In the genomic region with DNA sequence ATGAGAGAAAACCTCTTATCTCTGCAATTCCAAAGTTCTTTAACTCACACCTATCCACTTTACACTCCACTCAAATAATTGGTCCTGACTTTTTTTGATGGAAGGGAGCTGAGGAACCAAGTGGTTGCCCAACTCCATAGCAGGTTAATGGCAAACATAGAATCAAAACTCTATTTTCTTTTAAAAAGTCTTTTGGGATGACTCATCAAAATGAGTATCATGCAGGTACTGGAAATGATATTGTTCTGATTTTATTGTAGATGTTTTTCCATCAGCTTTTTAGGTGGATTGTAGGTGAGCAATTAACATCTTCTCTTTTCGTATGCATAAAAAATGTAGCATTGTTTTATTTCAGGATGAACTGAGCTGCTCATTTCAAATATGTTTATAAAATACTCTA, we compare ENCODE assay signal across 19 cellular contexts.
DNase-seq lines count a peak whose midpoint lies in the region; ATAC-seq, FAIRE-seq and TF ChIP-seq lines count a peak whose summit lies in the region.
"Had no signal": no experiment of that assay in that cellular context is flagged by ENCODE, and none has a peak within 500 bp of the region (broad histone marks: within the 10 kb centered on the region; RNA-seq: fewer than 3 reads in every experiment).

No MANE protein-coding gene starts in this region.

- H3K4me2 ChIP-seq in A549: no peak overlapping the region
- no peak overlapping the region for H3K4me2 ChIP-seq in IMR-90 (ENCODE audit: low read depth, low read length)
- H3K4me2 ChIP-seq in K562 (ENCODE audit: insufficient read depth, low read length): no peak overlapping the region
- no peak overlapping the region for H3K4me2 ChIP-seq in H9 (ENCODE audit: insufficient read depth, insufficient read length, low read length)
- H3K4me2 ChIP-seq: BLaER1 had no signal

- TF ChIP-seq POLR2A in A549 (IDR thresholded peaks at IDR 0.05; ENCODE audit: low read length) (no peak), IMR-90 (IDR thresholded peaks at IDR 0.05; ENCODE audit: low read depth, low read length) (no peak), K562 (conservative IDR thresholded peaks at IDR 0.05) (no peak), lower leg skin (IDR thresholded peaks at IDR 0.05) (no peak)

- H2BK5ac ChIP-seq in IMR-90 (ENCODE audit: low read depth, low read length, poor library complexity, severe bottlenecking): no peak overlapping the region
- no peak overlapping the region for H2BK5ac ChIP-seq in H9 (ENCODE audit: insufficient read length, low read length)

- H2AK9ac ChIP-seq in IMR-90 (replicated peaks; ENCODE audit: low read depth, low read length, poor library complexity): no peak overlapping the region

- no peaks in the 10 kb centered on the region for H3K79me1 ChIP-seq in IMR-90 (ENCODE audit: low read depth in 1 of 2, low read length in 2 of 2)
- peaks cover 2% of the 10 kb centered on the region for H3K79me1 ChIP-seq in H9 (ENCODE audit: insufficient read depth, low read depth, low read length, poor library complexity, severe bottlenecking)

- no peaks in the 10 kb centered on the region for H3K4me1 ChIP-seq in A549
- no peaks in the 10 kb centered on the region for H3K4me1 ChIP-seq in IMR-90 (ENCODE audit: control insufficient read depth, insufficient read depth, low read length)
- H3K4me1 ChIP-seq in K562 (replicated peaks in 1 of 2; ENCODE audit: control insufficient read depth in 2 of 2, insufficient read depth in 2 of 2, low read length in 2 of 2): no peaks in the 10 kb centered on the region
- H3K4me1 ChIP-seq in H9 (ENCODE audit: insufficient read depth, low read length): no peaks in the 10 kb centered on the region
- H3K4me1 ChIP-seq: Caco-2 had no signal

- H4K5ac ChIP-seq in IMR-90 (ENCODE audit: low read depth, low read length) (no peak overlapping the region), H9 (ENCODE audit: insufficient read length, low read depth, low read length) (no peak overlapping the region)

- no peak overlapping the region for H3T11ph ChIP-seq in H9 (ENCODE audit: low read length)

- H2BK20ac ChIP-seq in IMR-90 (ENCODE audit: low read depth, low read length) (no peak overlapping the region), H9 (ENCODE audit: low read depth, low read length, poor library complexity, severe bottlenecking) (no peak overlapping the region)

- no peaks in the 10 kb centered on the region for H4K20me1 ChIP-seq in IMR-90 (ENCODE audit: insufficient read depth, low read length)
- H4K20me1 ChIP-seq in K562 (replicated peaks; ENCODE audit: control insufficient read depth, insufficient read depth, low read length): no peaks in the 10 kb centered on the region
- no peaks in the 10 kb centered on the region for H4K20me1 ChIP-seq in H9 (ENCODE audit: control insufficient read depth, insufficient read depth, insufficient read length)
- H4K20me1 ChIP-seq: BLaER1 had no signal

- DNase-seq in A549 (ENCODE audit: low read depth in 1 of 2, low spot score in 1 of 2) (no peak), IMR-90 (no peak), K562 (ENCODE audit: extremely low read depth in 1 of 4, low spot score in 3 of 4) (no peak), H9 (no peak), lower leg skin (ENCODE audit: low spot score in 2 of 2) (no peak)
- DNase-seq: Caco-2; CD4-positive, CD25-positive, alpha-beta regulatory T cell; CD8-positive, alpha-beta T cell; DMS153; DND-41; GOT3; HCEC 1CT had no signal

- H3K79me2 ChIP-seq in K562 (ENCODE audit: control insufficient read depth, insufficient read depth, low read length) (no peaks in the 10 kb centered on the region), H9 (ENCODE audit: insufficient read depth, low read length) (no peaks in the 10 kb centered on the region)

- no peak for ATAC-seq in A549
- no peak for ATAC-seq in IMR-90 (ENCODE audit: low read depth)
- ATAC-seq in K562: no peak
- no peak for ATAC-seq in HG03095 (IDR thresholded peaks at IDR 0.05; ENCODE audit: unreplicated experiment)
- ATAC-seq: CD8-positive, alpha-beta T cell had no signal

- no peak overlapping the region for H2AK5ac ChIP-seq in IMR-90 (ENCODE audit: low read depth, low read length)
- no peak overlapping the region for H2AK5ac ChIP-seq in H9 (ENCODE audit: insufficient read length, low read length)

- POLR2A ChIA-PET in A549 (lab: Yijun Ruan, JAX) (no interaction called here), IMR-90 (lab: Charles Lee; ENCODE audit: unreplicated experiment) (no interaction called here), K562 (lab: Yijun Ruan, JAX) (no interaction called here)

- no peak overlapping the region for H2AFZ ChIP-seq in IMR-90 (replicated peaks; ENCODE audit: low read length, poor library complexity)
- no peak overlapping the region for H2AFZ ChIP-seq in K562 (ENCODE audit: low read depth, low read length)
- H2AFZ ChIP-seq in H9 (ENCODE audit: low read length): no peak overlapping the region

- H3K27me3 ChIP-seq in IMR-90 (ENCODE audit: control insufficient read depth, insufficient read depth, low read length) (no peaks in the 10 kb centered on the region), K562 (ENCODE audit: control insufficient read depth in 2 of 2, insufficient read depth in 2 of 2, low read length in 2 of 2) (no peaks in the 10 kb centered on the region), H9 (ENCODE audit: insufficient read depth, low read length) (no peaks in the 10 kb centered on the region)
- H3K27me3 ChIP-seq: BLaER1 had no signal

- H3K27ac Mint-ChIP-seq in H9: no peak overlapping the region; a peak in 1 of 7 replicates
- H3K27ac Mint-ChIP-seq: B cell; CD4-positive, CD25-positive, alpha-beta regulatory T cell; CD8-positive, alpha-beta T cell had no signal

- no peak overlapping the region for H3K4me3 Mint-ChIP-seq in H9
- H3K4me3 Mint-ChIP-seq: B cell; CD4-positive, CD25-positive, alpha-beta regulatory T cell; CD8-positive, alpha-beta T cell had no signal

- H3K4me3 ChIP-seq in A549: no peak overlapping the region
- no peak overlapping the region for H3K4me3 ChIP-seq in IMR-90 (ENCODE audit: insufficient read depth, low read depth, low read length)
- no peak overlapping the region for H3K4me3 ChIP-seq in K562
- no peak overlapping the region for H3K4me3 ChIP-seq in lower leg skin (ENCODE audit: low read depth, poor library complexity, severe bottlenecking)
- H3K4me3 ChIP-seq: BLaER1 had no signal

- H3K36me3 ChIP-seq in IMR-90 (ENCODE audit: control insufficient read depth, insufficient read depth, low read length) (no peaks in the 10 kb centered on the region), K562 (ENCODE audit: control insufficient read depth, insufficient read depth, low read length) (no peaks in the 10 kb centered on the region)
- H3K36me3 ChIP-seq: BLaER1 had no signal

- BruUV-seq in IMR-90 (replicated peaks; lab: Mats Ljungman, UMichigan): no TSS peak
- BruUV-seq in K562 (replicated peaks; lab: Mats Ljungman, UMichigan): no TSS peak

- H3K9me3 ChIP-seq in A549 (peaks cover 5% of the 10 kb centered on the region; the same call in 1 of the 3 replicates), IMR-90 (ENCODE audit: control insufficient read depth, insufficient read depth, low read length) (no peaks in the 10 kb centered on the region), K562 (replicated peaks; ENCODE audit: control insufficient read depth, insufficient read depth, low read depth, low read length) (no peaks in the 10 kb centered on the region), H9 (ENCODE audit: control insufficient read depth, low read depth, low read length) (no peaks in the 10 kb centered on the region)
- H3K9me3 ChIP-seq: Caco-2 had no signal

- no peak overlapping the region for H4K91ac ChIP-seq in IMR-90 (ENCODE audit: insufficient read depth, low read depth, low read length)
- H4K91ac ChIP-seq in H9 (ENCODE audit: insufficient read length, low read depth, low read length): no peak overlapping the region

- H3K27ac ChIP-seq in A549: no peak overlapping the region
- no peak overlapping the region for H3K27ac ChIP-seq in IMR-90 (ENCODE audit: insufficient read depth, low read length)
- no peak overlapping the region for H3K27ac ChIP-seq in K562 (ENCODE audit: extremely low read depth, low read depth, low read length)
- H3K27ac ChIP-seq in H9 (ENCODE audit: insufficient read length, low read depth, low read length): no peak overlapping the region
- H3K27ac ChIP-seq: BLaER1, C4-2B had no signal

- TF ChIP-seq EP300 in A549 (IDR thresholded peaks at IDR 0.05) (no peak), K562 (IDR thresholded peaks at IDR 0.05; ENCODE audit: low read length) (no peak)

- H2BK15ac ChIP-seq in IMR-90 (ENCODE audit: low read depth, low read length) (no peak overlapping the region), H9 (ENCODE audit: low read depth, low read length) (no peak overlapping the region)

- no peaks in the 10 kb centered on the region for H3K27me3 Mint-ChIP-seq in H9 (ENCODE audit: low read depth)

- H3K14ac ChIP-seq in IMR-90 (replicated peaks; ENCODE audit: low read depth, low read length): no peak overlapping the region
- H3K14ac ChIP-seq in H9 (ENCODE audit: insufficient read depth, low read length): no peak overlapping the region

- dilution Hi-C loops in IMR-90 (cut with HindIII; ENCODE audit: low sequenced_read_pairs, unreplicated experiment): no loop called here

- H3K9me1 ChIP-seq in IMR-90 (ENCODE audit: insufficient read depth, low read length) (no peaks in the 10 kb centered on the region), K562 (ENCODE audit: control insufficient read depth, insufficient read depth, low read length) (no peaks in the 10 kb centered on the region)

- H3K4me1 Mint-ChIP-seq in H9: no peaks in the 10 kb centered on the region
- H3K4me1 Mint-ChIP-seq: B cell; CD4-positive, CD25-positive, alpha-beta regulatory T cell had no signal

- H3K18ac ChIP-seq in IMR-90 (ENCODE audit: low read depth, low read length): no peak overlapping the region
- no peak overlapping the region for H3K18ac ChIP-seq in H9 (ENCODE audit: insufficient read length, low read depth, low read length)

- FAIRE-seq in A549 (lab: Jason Lieb, UNC): no peak
- FAIRE-seq in K562 (lab: Jason Lieb, UNC): no peak
- FAIRE-seq: G401.6, GM12892, H54 had no signal

- in situ Hi-C loops in IMR-90 (cut with MboI; ENCODE audit: low sequenced_read_pairs): no loop called here
- in situ Hi-C loops in K562 (cut with MboI): no loop called here

- CTCF ChIA-PET in A549 (lab: Yijun Ruan, JAX): no interaction called here
- CTCF ChIA-PET in IMR-90 (lab: Yijun Ruan, JAX): no interaction called here
- CTCF ChIA-PET in K562 (lab: Yijun Ruan, JAX; ENCODE audit: low intra/inter-chr PET ratio): no interaction called here

- WGBS in A549 (ENCODE audit: missing lambda C conversion rate): 71% methylated on average over 1 of the region's 1 CpG
- WGBS in IMR-90 (ENCODE audit: extremely low coverage in 2 of 2, insufficient read length in 1 of 2), 2 experiments: no CpG with 5 or more reads among the region's 1 CpG
- WGBS in K562 (ENCODE audit: insufficient coverage, low coverage, missing lambda C conversion rate): 3% methylated on average over 1 of the region's 1 CpG
- no CpG with 5 or more reads among the region's 1 CpG for WGBS in H9 (ENCODE audit: extremely low coverage, insufficient read length, low lambda C conversion rate)
- 85 to 87% methylated on average over 1 of the region's 1 CpG for WGBS in lower leg skin, 2 donors

- TF ChIP-seq CTCF in A549 (IDR thresholded peaks at IDR 0.05) (no peak), IMR-90 (conservative IDR thresholded peaks at IDR 0.05; ENCODE audit: low read depth, low read length) (no peak), K562 (IDR thresholded peaks at IDR 0.05 in 2 of 3, conservative IDR thresholded peaks at IDR 0.05 in 1 of 3; ENCODE audit: insufficient read depth in 2 of 3, low read depth in 1 of 3, low read length in 3 of 3) (no peak), H9 (conservative IDR thresholded peaks at IDR 0.05) (no peak), lower leg skin (IDR thresholded peaks at IDR 0.05) (no peak)

- H2BK120ac ChIP-seq in IMR-90 (ENCODE audit: low read depth, low read length) (no peak overlapping the region), H9 (ENCODE audit: low read depth, low read length, poor library complexity, severe bottlenecking) (no peak overlapping the region)

- H3K9me3 Mint-ChIP-seq in H9: no peaks in the 10 kb centered on the region
- H3K9me3 Mint-ChIP-seq: CD4-positive, CD25-positive, alpha-beta regulatory T cell; CD8-positive, alpha-beta T cell had no signal

- H3K23ac ChIP-seq in IMR-90 (ENCODE audit: low read depth, low read length): no peak overlapping the region
- no peak overlapping the region for H3K23ac ChIP-seq in H9 (ENCODE audit: insufficient read length, low read depth, low read length)

- no peak overlapping the region for H4K8ac ChIP-seq in IMR-90 (ENCODE audit: low read depth in 2 of 2, low read length in 2 of 2)
- no peak overlapping the region for H4K8ac ChIP-seq in H9 (replicated peaks; ENCODE audit: insufficient read length, low read depth, low read length)

- no peaks in the 10 kb centered on the region; a peak in 1 of 7 replicates for H3K36me3 Mint-ChIP-seq in H9 (ENCODE audit: insufficient read depth in 1 of 3, low read depth in 3 of 3)
- H3K36me3 Mint-ChIP-seq: CD4-positive, CD25-positive, alpha-beta regulatory T cell; CD8-positive, alpha-beta T cell had no signal

- TF ChIP-seq RAD21 in A549 (conservative IDR thresholded peaks at IDR 0.05 in 1 of 2, IDR thresholded peaks at IDR 0.05 in 1 of 2): no peak
- no peak for TF ChIP-seq RAD21 in IMR-90 (IDR thresholded peaks at IDR 0.05; ENCODE audit: low read length)
- no peak for TF ChIP-seq RAD21 in K562 (CRISPR knock-in tag; conservative IDR thresholded peaks at IDR 0.05 in 1 of 2, IDR thresholded peaks at IDR 0.05 in 1 of 2)

- H3K4ac ChIP-seq in IMR-90 (ENCODE audit: low read depth, low read length): no peak overlapping the region
- H3K4ac ChIP-seq in H9 (ENCODE audit: low read depth, low read length): no peak overlapping the region

- H3K23me2 ChIP-seq in H9 (ENCODE audit: insufficient read length, low read depth, low read length, poor library complexity, severe bottlenecking): no peaks in the 10 kb centered on the region

- H3K56ac ChIP-seq in IMR-90 (ENCODE audit: extremely low read depth, insufficient read depth, low read length): no peak overlapping the region
- no peak overlapping the region for H3K56ac ChIP-seq in H9 (ENCODE audit: insufficient read length, low read depth, low read length)

- H2BK12ac ChIP-seq in H9 (ENCODE audit: insufficient read length, low read depth, low read length): no peak overlapping the region

- H3K9ac ChIP-seq in IMR-90 (ENCODE audit: low read depth, low read length): no peak overlapping the region
- H3K9ac ChIP-seq in K562 (ENCODE audit: insufficient read depth in 1 of 2, low read depth in 2 of 2, low read length in 2 of 2): no peak overlapping the region
- no peak overlapping the region for H3K9ac ChIP-seq in H9 (ENCODE audit: extremely low read depth, insufficient read length, low read length)
- H3K9ac ChIP-seq: BLaER1 had no signal

- intact Hi-C loops in IMR-90 (cut with micrococcal nuclease) (no loop called here), K562 (cut with micrococcal nuclease) (no loop called here), lower leg skin (cut with DNase I; ENCODE audit: low total_unique reads) (no loop called here)
